In genomic region chr9:115167175-115167574, GRCh38 we compare ENCODE assay signal across 17 cellular contexts. TPM values are rescaled to one million over a fixed set of nuclear protein-coding genes. Genes with fewer than 3 reads are reported as not detected.
A peak's percentile ranks its signal among the peaks of the same experiment; 100 is the strongest.
DNase-seq lines count a peak whose midpoint lies in the region; ATAC-seq, FAIRE-seq and TF ChIP-seq lines count a peak whose summit lies in the region.
"Had no signal": no experiment of that assay in that cellular context is flagged by ENCODE, and none has a peak within 500 bp of the region (broad histone marks: within the 10 kb centered on the region; RNA-seq: fewer than 3 reads in every experiment).

No MANE protein-coding gene starts in this region.

- peaks cover 36% of the 10 kb centered on the region for H3F3A ChIP-seq in SK-N-SH (replicated peaks; ENCODE audit: insufficient read depth)

- H3K36me3 Mint-ChIP-seq in stimulated activated naive B cell treated with anti-CD40 and anti-IgM and Interleukin-4, amounts not matched to agents 10 μg/mL and 1 μg/mL and 100 μg/mL, for 72 hours = peaks cover 0 to 3% of the 10 kb centered on the region in 2 donors

- WGBS in SK-N-SH (ENCODE audit: low lambda C conversion rate) = 14% methylated on average over 3 of the region's 3 CpGs

- H3K27me3 ChIP-seq in SK-N-SH (ENCODE audit: insufficient read depth) = no peaks in the 10 kb centered on the region
- H3K27me3 ChIP-seq: esophagus squamous epithelium, sigmoid colon had no signal

- FAIRE-seq in H54 (lab: Jason Lieb, UNC) = peak; percentile 96
- FAIRE-seq: K562 had no signal

- TF ChIP-seq EP300 in SK-N-SH (IDR thresholded peaks at IDR 0.05; ENCODE audit: borderline replicate concordance in 1 of 2, low read depth in 1 of 2, low read length in 1 of 2) = peak in 1 of 2 experiments; percentile 76; a peak in 2 of 4 replicates

- H3K4me1 ChIP-seq in SK-N-SH (ENCODE audit: control insufficient read depth in 1 of 2, insufficient read depth in 2 of 2, low read depth in 1 of 2, low read length in 1 of 2) = peaks cover 2 to 38% of the 10 kb centered on the region in 2 experiments; a peak in 3 of 4 replicates

- H3K9me2 ChIP-seq in SK-N-SH = no peaks in the 10 kb centered on the region

- H4K20me1 ChIP-seq in SK-N-SH (ENCODE audit: insufficient read depth) = no peaks in the 10 kb centered on the region

- no peaks in the 10 kb centered on the region for H3K79me2 ChIP-seq in SK-N-SH (ENCODE audit: insufficient read depth)

- peak overlapping the region; percentile 41 for H3K4me2 ChIP-seq in SK-N-SH

- H3K4me1 Mint-ChIP-seq in stimulated activated naive B cell treated with anti-CD40 and anti-IgM and Interleukin-4, amounts not matched to agents 10 μg/mL and 1 μg/mL and 100 μg/mL, for 72 hours = no peaks in the 10 kb centered on the region
- H3K4me1 Mint-ChIP-seq: naive thymus-derived CD8-positive, alpha-beta T cell had no signal

- no peak overlapping the region for H2AFZ ChIP-seq in SK-N-SH (ENCODE audit: low read depth)

- ATAC-seq in GM18867 (IDR thresholded peaks at IDR 0.05; ENCODE audit: unreplicated experiment) = no peak
- no peak for ATAC-seq in stimulated activated naive B cell treated with anti-CD40 and anti-IgM and Interleukin-4, amounts not matched to agents 10 μg/mL and 1 μg/mL and 100 μg/mL, for 72 hours (replicated peaks)
- ATAC-seq: K562; left cardiac atrium; naive thymus-derived CD8-positive, alpha-beta T cell had no signal

- TF ChIP-seq POLR2A in H54 (IDR thresholded peaks at IDR 0.05; ENCODE audit: low read depth, low read length) = no peak

- H3K9me3 Mint-ChIP-seq in stimulated activated naive B cell treated with anti-CD40 and anti-IgM and Interleukin-4, amounts not matched to agents 10 μg/mL and 1 μg/mL and 100 μg/mL, for 72 hours = peaks cover 6 to 8% of the 10 kb centered on the region in 2 donors

- no peaks in the 10 kb centered on the region for H3K9me3 ChIP-seq in SK-N-SH
- H3K9me3 ChIP-seq: esophagus squamous epithelium, sigmoid colon, thoracic aorta had no signal

- CTCF ChIA-PET in SK-N-SH (lab: Yijun Ruan, JAX) = no interaction called here

- peak overlapping the region in 1 of 2 experiments; percentile 55; a peak in 2 of 4 replicates for H3K27ac ChIP-seq in SK-N-SH (ENCODE audit: low read depth in 2 of 2, low read length in 1 of 2)
- H3K27ac ChIP-seq: esophagus squamous epithelium, sigmoid colon, thoracic aorta had no signal

- H3K36me3 ChIP-seq in SK-N-SH (replicated peaks in 1 of 2; ENCODE audit: control insufficient read depth in 1 of 2, insufficient read depth in 2 of 2, low read length in 1 of 2) = no peaks in the 10 kb centered on the region
- H3K36me3 ChIP-seq: esophagus squamous epithelium, sigmoid colon, thoracic aorta had no signal

- TF ChIP-seq CTCF in SK-N-SH (IDR thresholded peaks at IDR 0.05) (no peak), fibroblast of mammary gland (conservative IDR thresholded peaks at IDR 0.05; ENCODE audit: control insufficient read depth, insufficient read depth, low read depth, low read length) (no peak)

- no peak for TF ChIP-seq RAD21 in SK-N-SH (IDR thresholded peaks at IDR 0.05; ENCODE audit: low read length)

- POLR2A ChIA-PET in SK-N-SH (lab: Yijun Ruan, JAX) = no interaction called here

- peaks cover 18 to 25% of the 10 kb centered on the region in 2 donors for H3K27me3 Mint-ChIP-seq in stimulated activated naive B cell treated with anti-CD40 and anti-IgM and Interleukin-4, amounts not matched to agents 10 μg/mL and 1 μg/mL and 100 μg/mL, for 72 hours

- no peak overlapping the region for H3K27ac Mint-ChIP-seq in stimulated activated naive B cell treated with anti-CD40 and anti-IgM and Interleukin-4, amounts not matched to agents 10 μg/mL and 1 μg/mL and 100 μg/mL, for 72 hours
- H3K27ac Mint-ChIP-seq: naive thymus-derived CD8-positive, alpha-beta T cell had no signal

- DNase-seq in H54 (ENCODE audit: insufficient read length, low spot score) (peak; percentile 82), SK-N-SH (no peak), fibroblast of mammary gland (ENCODE audit: low read depth) (peak; percentile 73), skeletal muscle cell (ENCODE audit: low read depth) (peak; percentile 51), NCI-H526 treated with DMSO at 0.1 percent for 48 hours (lab: John Stamatoyannopoulos, UW) (no peak)
- no peak for DNase-seq in activated naive CD4-positive, alpha-beta T cell treated with anti-CD3 and anti-CD28 coated beads, Interleukin-2, amount 50 U/mL, for 16 hours
- no peak for DNase-seq in stimulated activated naive B cell treated with anti-CD40 and anti-IgM and Interleukin-4, amounts not matched to agents 10 μg/mL and 1 μg/mL and 100 μg/mL, for 72 hours
- DNase-seq: activated T-cell treated with anti-CD3 and anti-CD28 coated beads, Interleukin-2, amount 50 U/mL, for 48 hours; esophagus squamous epithelium; H7; left cardiac atrium; naive thymus-derived CD8-positive, alpha-beta T cell; NCI-H187; sigmoid colon had no signal

- H3K9ac ChIP-seq in SK-N-SH = no peak overlapping the region

- no peak overlapping the region for H3K4me3 ChIP-seq in SK-N-SH (ENCODE audit: low read depth in 2 of 2, low read length in 1 of 2)
- no peak overlapping the region for H3K4me3 ChIP-seq in fibroblast of mammary gland (ENCODE audit: control insufficient read depth, low read depth, low read length)
- no peak overlapping the region for H3K4me3 ChIP-seq in skeletal muscle cell (ENCODE audit: low read depth, low read length)
- H3K4me3 ChIP-seq: esophagus squamous epithelium, K562, sigmoid colon, thoracic aorta had no signal

- H3K4me3 Mint-ChIP-seq in stimulated activated naive B cell treated with anti-CD40 and anti-IgM and Interleukin-4, amounts not matched to agents 10 μg/mL and 1 μg/mL and 100 μg/mL, for 72 hours = no peak overlapping the region
- H3K4me3 Mint-ChIP-seq: naive thymus-derived CD8-positive, alpha-beta T cell had no signal

TF ChIP-seq in SK-N-SH, 30 proteins besides CTCF, POLR2A, EP300 and RAD21:
- TF ChIP-seq FOXM1 (IDR thresholded peaks at IDR 0.05; ENCODE audit: low read depth) = no peak
- TF ChIP-seq MAX (IDR thresholded peaks at IDR 0.05; ENCODE audit: low read depth) = 0 out of 2 replicates have a peak, but pooled peaks have one; percentile 36
- peak; percentile 49; the same call in 1 of the 2 replicates for TF ChIP-seq NFIC (IDR thresholded peaks at IDR 0.05; ENCODE audit: borderline replicate concordance)
- peak; percentile 84 for TF ChIP-seq TCF12 (IDR thresholded peaks at IDR 0.05)
- TF ChIP-seq ZBTB33 (IDR thresholded peaks at IDR 0.05; ENCODE audit: borderline replicate concordance, low read depth) = peak; percentile 38; the same call in 1 of the 2 replicates
- peak; percentile 73 for TF ChIP-seq FOSL2 (IDR thresholded peaks at IDR 0.05; ENCODE audit: borderline replicate concordance, low read depth)
- TF ChIP-seq YY1 (IDR thresholded peaks at IDR 0.05; ENCODE audit: low read depth) = no peak
- no peak for TF ChIP-seq IRF3 (IDR thresholded peaks at IDR 0.05; ENCODE audit: low read depth, low read length)
- peak; percentile 78 for TF ChIP-seq JUND (IDR thresholded peaks at IDR 0.05)
- peak; percentile 61; the same call in 1 of the 2 replicates for TF ChIP-seq TEAD4 (IDR thresholded peaks at IDR 0.05; ENCODE audit: borderline replicate concordance, insufficient read depth)
- peak; percentile 87 for TF ChIP-seq PBX3 (IDR thresholded peaks at IDR 0.05)

RNA-seq across cellular contexts. Expression of gene TNC, which starts 49.2 kb away (rescaled TPM):
- 572 and 805 TPM in 2 replicates for polyA plus RNA-seq in SK-N-SH (2012; rRNA removed)
- polyA plus RNA-seq in SK-N-SH (2012; cell fraction: cytosol; rRNA removed) = 444 and 596 TPM in 2 replicates
- polyA plus RNA-seq in SK-N-SH (2012; cell fraction: nucleus; rRNA removed) = 772 and 1,095 TPM in 2 replicates
- polyA plus RNA-seq: K562; naive thymus-derived CD8-positive, alpha-beta T cell had no signal

Comparison
In these comparisons a context has a peak if more than half of its experiments do, and no peak if none do; other contexts are left out.
1. DNase-seq: peak in H54 (single experiment), fibroblast of mammary gland (single experiment) and skeletal muscle cell (single experiment); none in SK-N-SH (single experiment), NCI-H526 treated with DMSO at 0.1 percent for 48 hours (single experiment), activated naive CD4-positive, alpha-beta T cell treated with anti-CD3 and anti-CD28 coated beads, Interleukin-2, amount 50 U/mL, for 16 hours (single experiment) and stimulated activated naive B cell treated with anti-CD40 and anti-IgM and Interleukin-4, amounts not matched to agents 10 μg/mL and 1 μg/mL and 100 μg/mL, for 72 hours (single experiment).